Comparison of ENCODE assay signal across 7 cellular contexts in genomic region chr12:55726911-55727310, GRCh38. TPM values are rescaled to one million over a fixed set of nuclear protein-coding genes. Genes with fewer than 3 reads are reported as not detected.
A peak's percentile ranks its signal among the peaks of the same experiment; 100 is the strongest.
DNase-seq lines count a peak whose midpoint lies in the region; ATAC-seq, FAIRE-seq and TF ChIP-seq lines count a peak whose summit lies in the region.

No MANE protein-coding gene starts in this region.

- H3K79me2 ChIP-seq in Karpas-422 (ENCODE audit: low read length) (peaks cover 14% of the 10 kb centered on the region), astrocyte (ENCODE audit: insufficient read depth, low read length) (peaks cover 57% of the 10 kb centered on the region)

- H3K9ac ChIP-seq in Karpas-422 (ENCODE audit: low read length) (peak overlapping the region; percentile 96), astrocyte (ENCODE audit: low read length) (peak overlapping the region; percentile 94)

- H3K9me3 ChIP-seq in Karpas-422 (ENCODE audit: low read length) (no peaks in the 10 kb centered on the region), astrocyte (ENCODE audit: insufficient read depth, low read depth, low read length) (no peaks in the 10 kb centered on the region), stomach (no peaks in the 10 kb centered on the region)

- FAIRE-seq in astrocyte (lab: Jason Lieb, UNC) (no peak), H54 (lab: Jason Lieb, UNC) (no peak)

- no peaks in the 10 kb centered on the region for H3K27me3 Mint-ChIP-seq in astrocyte (ENCODE audit: low read depth, unreplicated experiment)

- ATAC-seq in GM18907 (IDR thresholded peaks at IDR 0.05; ENCODE audit: unreplicated experiment): no peak

- no peaks in the 10 kb centered on the region for H3K9me3 Mint-ChIP-seq in astrocyte (ENCODE audit: unreplicated experiment)

- no peaks in the 10 kb centered on the region for H4K20me1 ChIP-seq in Karpas-422 (ENCODE audit: insufficient read depth, low read depth, low read length)
- peaks cover 55% of the 10 kb centered on the region for H4K20me1 ChIP-seq in astrocyte (ENCODE audit: insufficient read depth, low read length)

- no peak for TF ChIP-seq EP300 in stomach (IDR thresholded peaks at IDR 0.05)

- H3K4me2 ChIP-seq in Karpas-422 (ENCODE audit: low read depth, low read length, poor library complexity, severe bottlenecking) (peak overlapping the region; percentile 99), astrocyte (ENCODE audit: low read length) (peak overlapping the region; percentile 99)

- peak overlapping the region; percentile 93 for H3K4me3 Mint-ChIP-seq in astrocyte (ENCODE audit: unreplicated experiment)

- H3K27ac ChIP-seq in Karpas-422 (ENCODE audit: low read length) (peak overlapping the region; percentile 44; the same call in 1 of the 2 replicates), astrocyte (ENCODE audit: low read depth, low read length) (peak overlapping the region; percentile 99), layer of hippocampus (ENCODE audit: low read depth, low read length) (peak overlapping the region; percentile 100), stomach (peak overlapping the region; percentile 94 to 100 (median 99))

- peak overlapping the region; percentile 96 for H3K27ac Mint-ChIP-seq in astrocyte (ENCODE audit: unreplicated experiment)

- TF ChIP-seq POLR2A in stomach (IDR thresholded peaks at IDR 0.05) (no peak), H54 (IDR thresholded peaks at IDR 0.05; ENCODE audit: low read depth, low read length) (no peak)

- H3K4me1 ChIP-seq in Karpas-422 (ENCODE audit: low read length) (peaks cover 39% of the 10 kb centered on the region), astrocyte (ENCODE audit: insufficient read depth, low read length) (peaks cover 36% of the 10 kb centered on the region), stomach (peaks cover 61 to 78% (median 71%) of the 10 kb centered on the region in 4 donors)

- H3K9me2 ChIP-seq in Karpas-422 (replicated peaks; ENCODE audit: insufficient read depth, low read length): no peaks in the 10 kb centered on the region

- H3K36me3 ChIP-seq in Karpas-422 (ENCODE audit: insufficient read depth, low read length) (no peaks in the 10 kb centered on the region), astrocyte (ENCODE audit: insufficient read depth, low read length) (peaks cover 29% of the 10 kb centered on the region), stomach (peaks cover 31 to 48% (median 40%) of the 10 kb centered on the region in 4 donors)

- TF ChIP-seq CTCF in astrocyte (IDR thresholded peaks at IDR 0.05; ENCODE audit: insufficient read depth, low read depth, low read length) (no peak), stomach (IDR thresholded peaks at IDR 0.05) (no peak)

- 16 to 43% (median 22%) methylated on average over 6 to 10 of the region's 10 CpGs for WGBS in stomach, 5 donors

- H2AFZ ChIP-seq in Karpas-422 (ENCODE audit: low read length) (no peak overlapping the region), astrocyte (ENCODE audit: low read depth, low read length) (no peak overlapping the region)

- H3K27me3 ChIP-seq in Karpas-422 (ENCODE audit: low read length): no peaks in the 10 kb centered on the region
- H3K27me3 ChIP-seq in astrocyte (ENCODE audit: insufficient read depth, low read length): no peaks in the 10 kb centered on the region
- no peaks in the 10 kb centered on the region for H3K27me3 ChIP-seq in layer of hippocampus (ENCODE audit: control insufficient read depth, insufficient read depth, low read length)
- H3K27me3 ChIP-seq in stomach: no peaks in the 10 kb centered on the region

- H3K4me3 ChIP-seq in Karpas-422 (ENCODE audit: low read length) (peak overlapping the region; percentile 95; the same call in 1 of the 2 replicates), astrocyte (ENCODE audit: insufficient read depth, low read depth, low read length) (peak overlapping the region; percentile 98), stomach (peak overlapping the region; percentile 75 to 96 (median 91))

- peaks cover 21% of the 10 kb centered on the region for H3K36me3 Mint-ChIP-seq in astrocyte (ENCODE audit: low read depth, unreplicated experiment)

- DNase-seq in Karpas-422: no peak
- no peak for DNase-seq in astrocyte (ENCODE audit: low read depth)
- DNase-seq in stomach: no peak
- no peak for DNase-seq in H54 (ENCODE audit: insufficient read length, low spot score)
- no peak for DNase-seq in activated effector memory CD4-positive, alpha-beta T cell treated with anti-CD3 and anti-CD28 coated beads, Interleukin-2, amount 50 U/mL, for 16 hours

- peaks cover 32% of the 10 kb centered on the region for H3K4me1 Mint-ChIP-seq in astrocyte (ENCODE audit: low read depth, unreplicated experiment)

- intact Hi-C loops in stomach (cut with DNase I; ENCODE audit: low total_unique reads): no loop called here

RNA-seq across cellular contexts. Expression of gene CD63, which starts 1.9 kb away (rescaled TPM):
- 150 and 266 TPM in 2 replicates for total RNA-seq in Karpas-422 (2014; rRNA removed; shearing (Covaris generic); ENCODE audit: low replicate concordance)
- 965 and 1,014 TPM in 2 replicates for total RNA-seq in astrocyte
- total RNA-seq in stomach: 1,000 to 10,000 TPM in 1 of 5 donors, 100 to 1,000 TPM in 3, 10 to 100 TPM in 1; 71.2 to 1,329 (median 399) TPM
- polyA plus RNA-seq in stomach: 100 to 1,000 TPM; 455 to 899 (median 803) TPM

RNA-seq across cellular contexts. Expression of gene RDH5, which starts 6.7 kb away (rescaled TPM):
- 12.4 and 12.8 TPM in 2 replicates for total RNA-seq in Karpas-422 (2014; rRNA removed; shearing (Covaris generic); ENCODE audit: low replicate concordance)
- total RNA-seq in astrocyte (1.4 and 2.1 TPM in 2 replicates), stomach (10 to 100 TPM in 3 of 5 donors, 1 to 10 TPM in 2; 4.0 to 41.2 (median 19.3) TPM)
- polyA plus RNA-seq in stomach: 10 to 100 TPM in 1 of 3 donors, 1 to 10 TPM in 2; 3.2 to 10.3 (median 9.7) TPM

RNA-seq across cellular contexts. Expression of gene BLOC1S1, which starts 11.1 kb away (rescaled TPM):
- 83.4 and 191 TPM in 2 replicates for total RNA-seq in Karpas-422 (2014; rRNA removed; shearing (Covaris generic); ENCODE audit: low replicate concordance)
- total RNA-seq in astrocyte (49.2 and 51.0 TPM in 2 replicates), stomach (100 to 1,000 TPM in 3 of 5 donors, 10 to 100 TPM in 2; 12.8 to 392 (median 114) TPM)
- polyA plus RNA-seq in stomach: 100 to 1,000 TPM; 349 to 451 (median 411) TPM

RNA-seq across cellular contexts. Expression of gene GDF11, which starts 16.0 kb away (rescaled TPM):
- 2.9 and 7.8 TPM in 2 replicates for total RNA-seq in Karpas-422 (2014; rRNA removed; shearing (Covaris generic); ENCODE audit: low replicate concordance)
- total RNA-seq in astrocyte (25.3 and 28.9 TPM in 2 replicates), stomach (1 to 10 TPM in 3 of 5 donors, under 1 TPM in 2; 0.29 to 4.6 (median 1.7) TPM)
- 1 to 10 TPM; 1.1 to 6.5 (median 3.5) TPM for polyA plus RNA-seq in stomach

RNA-seq across cellular contexts. Expression of gene ITGA7, which starts 19.2 kb away (rescaled TPM):
- 0.78 and 2.6 TPM in 2 replicates for total RNA-seq in Karpas-422 (2014; rRNA removed; shearing (Covaris generic); ENCODE audit: low replicate concordance)
- total RNA-seq in astrocyte: 20.4 and 26.5 TPM in 2 replicates
- total RNA-seq in stomach: 100 to 1,000 TPM in 1 of 5 donors, 10 to 100 TPM in 4; 10.3 to 188 (median 58.0) TPM
- 10 to 100 TPM in 1 of 3 donors, 1 to 10 TPM in 2; 3.5 to 40.6 (median 5.8) TPM for polyA plus RNA-seq in stomach

Comparison
In these comparisons a context has a peak if more than half of its experiments do, and no peak if none do; other contexts are left out.
1. H3K27ac ChIP-seq: peak in every context shown above with its lines; median percentile 100 in layer of hippocampus; 99 in astrocyte; 99 in stomach; 44 in Karpas-422.